Comparison of ENCODE assay signal across 8 cellular contexts in genomic region chr11:1559103-1559951, GRCh38. TPM values are rescaled to one million over a fixed set of nuclear protein-coding genes. Genes with fewer than 3 reads are reported as not detected.
DNase-seq lines count a peak whose midpoint lies in the region; ATAC-seq lines count a peak whose summit lies in the region.

No MANE protein-coding gene starts in this region.

- peak overlapping the region; percentile 70 for H3K27ac ChIP-seq in epithelial cell of prostate
- H3K27ac ChIP-seq in mucosa of rectum (ENCODE audit: low read depth in 2 of 2, low read length in 2 of 2), result peak overlapping the region; percentile 82 to 89

- no peaks in the 10 kb centered on the region for H3K9me3 ChIP-seq in mucosa of rectum (ENCODE audit: control insufficient read depth in 2 of 2, low read length in 2 of 2)

- H3K4me1 ChIP-seq in mucosa of rectum (ENCODE audit: control insufficient read depth in 2 of 2, insufficient read depth in 2 of 2, low read length in 2 of 2), result peaks cover 31 to 52% of the 10 kb centered on the region in 2 donors

- H3K36me3 ChIP-seq in mucosa of rectum (ENCODE audit: control insufficient read depth in 2 of 2, insufficient read depth in 2 of 2, low read length in 2 of 2), result peaks cover 6 to 8% of the 10 kb centered on the region in 2 donors

- ATAC-seq in HG03196 (IDR thresholded peaks at IDR 0.05; ENCODE audit: unreplicated experiment) (no peak), HG02840 (IDR thresholded peaks at IDR 0.05; ENCODE audit: low FRiP score, unreplicated experiment) (no peak), HG02571 (IDR thresholded peaks at IDR 0.05; ENCODE audit: unreplicated experiment) (no peak)

- no peak overlapping the region for H3K4me3 ChIP-seq in mucosa of rectum (ENCODE audit: low read length in 2 of 2)

- H3K27me3 ChIP-seq in mucosa of rectum (ENCODE audit: control insufficient read depth in 2 of 2, insufficient read depth in 2 of 2, low read length in 2 of 2), result no peaks in the 10 kb centered on the region

- H3K9ac ChIP-seq in mucosa of rectum (ENCODE audit: low read depth in 1 of 2, low read length in 2 of 2), result peak overlapping the region; percentile 47 to 64

- DNase-seq in COLO668 (lab: John Stamatoyannopoulos, UW; ENCODE audit: unreplicated experiment), result peak; percentile 79
- peak; percentile 31 for DNase-seq in NCI-H510A treated with DMSO at 0.1 percent for 48 hours (lab: John Stamatoyannopoulos, UW)
- no peak for DNase-seq in epithelial cell of prostate (ENCODE audit: low read depth, low spot score)
- DNase-seq in dermis blood vessel endothelial cell, result no peak

RNA-seq across cellular contexts. Expression of gene DUSP8, which starts 12.7 kb away (rescaled TPM):
- total RNA-seq in dermis blood vessel endothelial cell, result 0.37 and 1.2 TPM in 2 replicates

RNA-seq across cellular contexts. Expression of gene KRTAP5-1, which starts 25.8 kb away (rescaled TPM):
- total RNA-seq in dermis blood vessel endothelial cell, result not detected in 2 replicates

RNA-seq across cellular contexts. Expression of gene KRTAP5-2, which starts 38.8 kb away (rescaled TPM):
- total RNA-seq in dermis blood vessel endothelial cell, result not detected in 2 replicates

RNA-seq across cellular contexts. Expression of gene KRTAP5-3, which starts 48.9 kb away (rescaled TPM):
- not detected in 2 replicates for total RNA-seq in dermis blood vessel endothelial cell

Comparison
In these comparisons a context has a peak if more than half of its experiments do, and no peak if none do; other contexts are left out.
1. DNase-seq: peak in COLO668 (single experiment) and NCI-H510A treated with DMSO at 0.1 percent for 48 hours (single experiment); none in epithelial cell of prostate (single experiment) and dermis blood vessel endothelial cell (single experiment).